16 cellular contexts compared by ENCODE assay signal in genomic region chr3:4580346-4581019, GRCh38.
DNase-seq lines count a peak whose midpoint lies in the region; ATAC-seq, FAIRE-seq and TF ChIP-seq lines count a peak whose summit lies in the region.
"Had no signal": no experiment of that assay in that cellular context is flagged by ENCODE, and none has a peak within 500 bp of the region (broad histone marks: within the 10 kb centered on the region; RNA-seq: fewer than 3 reads in every experiment).

No MANE protein-coding gene starts in this region.

- CTCF ChIA-PET in K562 (lab: Yijun Ruan, JAX; ENCODE audit: low intra/inter-chr PET ratio), result no interaction called here

- H3K27me3 ChIP-seq in H9 (ENCODE audit: insufficient read depth, low read length) (no peaks in the 10 kb centered on the region), K562 (ENCODE audit: control insufficient read depth in 2 of 2, insufficient read depth in 2 of 2, low read length in 2 of 2) (no peaks in the 10 kb centered on the region; a peak in 1 of 5 replicates), Peyer's patch (no peaks in the 10 kb centered on the region)

- no peak overlapping the region for H4K5ac ChIP-seq in H9 (ENCODE audit: insufficient read length, low read depth, low read length)

- no peak overlapping the region for H3K56ac ChIP-seq in H9 (ENCODE audit: insufficient read length, low read depth, low read length)

- H3K18ac ChIP-seq in H9 (ENCODE audit: insufficient read length, low read depth, low read length), result no peak overlapping the region

- H3K14ac ChIP-seq in H9 (ENCODE audit: insufficient read depth, low read length), result no peak overlapping the region

- no peak overlapping the region for H2BK120ac ChIP-seq in H9 (ENCODE audit: low read depth, low read length, poor library complexity, severe bottlenecking)

- H3K9me1 ChIP-seq in K562 (ENCODE audit: control insufficient read depth, insufficient read depth, low read length), result no peaks in the 10 kb centered on the region

- peak; percentile 69 for DNase-seq in H9
- no peak for DNase-seq in K562 (ENCODE audit: extremely low read depth in 1 of 4, low spot score in 3 of 4)
- peak; percentile 47 for DNase-seq in left ventricle myocardium superior
- DNase-seq in activated T-cell treated with anti-CD3 and anti-CD28 coated beads for 4 hours, result no peak
- no peak for DNase-seq in Peyer's patch
- DNase-seq in effector CD8-positive, alpha-beta T cell (lab: John Stamatoyannopoulos, UW), result no peak
- DNase-seq: activated gamma-delta T cell; Calu3; NCI-H187 treated with DMSO at 0.1 percent for 48 hours; NCI-H524; stimulated activated naive CD8-positive, alpha-beta T cell treated with anti-CD3 and anti-CD28 coated beads, Interleukin-15, amount 100 ng/mL, for 72 hours; T-helper 9 cell had no signal

- H2BK20ac ChIP-seq in H9 (ENCODE audit: low read depth, low read length, poor library complexity, severe bottlenecking), result no peak overlapping the region

- TF ChIP-seq EP300 in K562 (IDR thresholded peaks at IDR 0.05; ENCODE audit: low read length), result no peak

- FAIRE-seq in K562 (lab: Jason Lieb, UNC), result no peak
- FAIRE-seq: GM12878 had no signal

- peaks cover 26 to 31% of the 10 kb centered on the region in 2 experiments for H3K4me1 Mint-ChIP-seq in H9
- H3K4me1 Mint-ChIP-seq in stimulated activated memory B cell treated with anti-CD40 and anti-IgM and Interleukin-4, amounts not matched to agents 10 μg/mL and 1 μg/mL and 100 μg/mL, for 72 hours, result peaks cover 71% of the 10 kb centered on the region

- no peak overlapping the region for H2BK15ac ChIP-seq in H9 (ENCODE audit: low read depth, low read length)

- H3K4me2 ChIP-seq in H9 (ENCODE audit: insufficient read depth, insufficient read length, low read length) (no peak overlapping the region), K562 (ENCODE audit: insufficient read depth, low read length) (no peak overlapping the region)

- H2BK12ac ChIP-seq in H9 (ENCODE audit: insufficient read length, low read depth, low read length), result no peak overlapping the region

- H2BK5ac ChIP-seq in H9 (ENCODE audit: insufficient read length, low read length), result no peak overlapping the region

- H3K23ac ChIP-seq in H9 (ENCODE audit: insufficient read length, low read depth, low read length), result no peak overlapping the region

- no peaks in the 10 kb centered on the region for H3K9me3 ChIP-seq in H9 (ENCODE audit: control insufficient read depth, low read depth, low read length)
- H3K9me3 ChIP-seq in K562 (replicated peaks; ENCODE audit: control insufficient read depth, insufficient read depth, low read depth, low read length), result no peaks in the 10 kb centered on the region
- no peaks in the 10 kb centered on the region for H3K9me3 ChIP-seq in Peyer's patch

- POLR2A ChIA-PET in K562 (lab: Yijun Ruan, JAX), result interaction anchor here (1.1 kb wide), 1 partner anchor 9 kb away, joined by 3 read pairs; no protein-coding TSS in a partner anchor

- ATAC-seq in K562 (peak; percentile 39), left ventricle myocardium superior (peak; percentile 80), GM19397 (IDR thresholded peaks at IDR 0.05; ENCODE audit: unreplicated experiment) (no peak)
- ATAC-seq in stimulated activated memory B cell treated with anti-CD40 and anti-IgM and Interleukin-4, amounts not matched to agents 10 μg/mL and 1 μg/mL and 100 μg/mL, for 72 hours, result no peak
- ATAC-seq: stimulated activated naive CD8-positive, alpha-beta T cell treated with anti-CD3 and anti-CD28 coated beads, Interleukin-15, amount 100 ng/mL, for 72 hours had no signal

- no peaks in the 10 kb centered on the region for H3K23me2 ChIP-seq in H9 (ENCODE audit: insufficient read length, low read depth, low read length, poor library complexity, severe bottlenecking)

- H3K27ac ChIP-seq in H9 (ENCODE audit: insufficient read length, low read depth, low read length) (no peak overlapping the region), K562 (ENCODE audit: extremely low read depth, low read depth, low read length) (no peak overlapping the region), Peyer's patch (peak overlapping the region in 1 of 4 donors; percentile 71)

- H3K9ac ChIP-seq in H9 (ENCODE audit: extremely low read depth, insufficient read length, low read length) (no peak overlapping the region), K562 (ENCODE audit: insufficient read depth in 1 of 2, low read depth in 2 of 2, low read length in 2 of 2) (no peak overlapping the region; a peak in 1 of 4 replicates)

- H3K79me1 ChIP-seq in H9 (ENCODE audit: insufficient read depth, low read depth, low read length, poor library complexity, severe bottlenecking), result no peaks in the 10 kb centered on the region

- H3K27ac Mint-ChIP-seq in H9, result peak overlapping the region in 2 of 3 experiments; percentile 25 to 44; a peak in 3 of 7 replicates
- peak overlapping the region; percentile 36 for H3K27ac Mint-ChIP-seq in stimulated activated memory B cell treated with anti-CD40 and anti-IgM and Interleukin-4, amounts not matched to agents 10 μg/mL and 1 μg/mL and 100 μg/mL, for 72 hours
- H3K27ac Mint-ChIP-seq: stimulated activated naive CD8-positive, alpha-beta T cell treated with anti-CD3 and anti-CD28 coated beads, Interleukin-15, amount 100 ng/mL, for 72 hours had no signal

- H2AK5ac ChIP-seq in H9 (ENCODE audit: insufficient read length, low read length), result no peak overlapping the region

- no peak overlapping the region for H4K91ac ChIP-seq in H9 (ENCODE audit: insufficient read length, low read depth, low read length)

- H3K36me3 ChIP-seq in K562 (ENCODE audit: control insufficient read depth, insufficient read depth, low read length) (no peaks in the 10 kb centered on the region), Peyer's patch (no peaks in the 10 kb centered on the region)

- in situ Hi-C loops in K562 (cut with MboI), result no loop called here

- TF ChIP-seq CTCF in H9 (conservative IDR thresholded peaks at IDR 0.05) (peak; percentile 19; the same call in 2 of the 3 replicates), K562 (IDR thresholded peaks at IDR 0.05 in 2 of 3, conservative IDR thresholded peaks at IDR 0.05 in 1 of 3; ENCODE audit: insufficient read depth in 2 of 3, low read depth in 1 of 3, low read length in 3 of 3) (no peak), Peyer's patch (IDR thresholded peaks at IDR 0.05) (no peak)

- H3K4me3 ChIP-seq in K562 (no peak overlapping the region), Peyer's patch (no peak overlapping the region)
- H3K4me3 ChIP-seq: GM12878 had no signal

- no peaks in the 10 kb centered on the region for H3K36me3 Mint-ChIP-seq in H9 (ENCODE audit: insufficient read depth in 1 of 3, low read depth in 3 of 3)
- H3K36me3 Mint-ChIP-seq in stimulated activated memory B cell treated with anti-CD40 and anti-IgM and Interleukin-4, amounts not matched to agents 10 μg/mL and 1 μg/mL and 100 μg/mL, for 72 hours, result peaks cover 5% of the 10 kb centered on the region
- H3K36me3 Mint-ChIP-seq: brain had no signal

- TF ChIP-seq RAD21 in K562 (CRISPR knock-in tag; conservative IDR thresholded peaks at IDR 0.05 in 1 of 2, IDR thresholded peaks at IDR 0.05 in 1 of 2), result no peak

- H4K20me1 ChIP-seq in H9 (ENCODE audit: control insufficient read depth, insufficient read depth, insufficient read length) (no peaks in the 10 kb centered on the region), K562 (replicated peaks; ENCODE audit: control insufficient read depth, insufficient read depth, low read length) (peaks cover 4% of the 10 kb centered on the region)

- H2AFZ ChIP-seq in H9 (ENCODE audit: low read length) (no peak overlapping the region), K562 (ENCODE audit: low read depth, low read length) (no peak overlapping the region)

- H3K79me2 ChIP-seq in H9 (ENCODE audit: insufficient read depth, low read length), result 0 out of 2 replicates have a peak, but pooled peaks cover 2% of the 10 kb centered on the region
- H3K79me2 ChIP-seq in K562 (ENCODE audit: control insufficient read depth, insufficient read depth, low read length), result no peaks in the 10 kb centered on the region

- intact Hi-C loops in K562 (cut with micrococcal nuclease) (loop anchor here (5.0 kb wide), 1 partner anchor 163 kb away; no protein-coding TSS in a partner anchor), left ventricle myocardium superior (cut with micrococcal nuclease) (no loop called here)

- no peak overlapping the region for H3K4me3 Mint-ChIP-seq in H9
- no peak overlapping the region for H3K4me3 Mint-ChIP-seq in stimulated activated memory B cell treated with anti-CD40 and anti-IgM and Interleukin-4, amounts not matched to agents 10 μg/mL and 1 μg/mL and 100 μg/mL, for 72 hours
- H3K4me3 Mint-ChIP-seq: brain; stimulated activated naive CD8-positive, alpha-beta T cell treated with anti-CD3 and anti-CD28 coated beads, Interleukin-15, amount 100 ng/mL, for 72 hours had no signal

- no peak overlapping the region for H3K4ac ChIP-seq in H9 (ENCODE audit: low read depth, low read length)

- WGBS in H9 (ENCODE audit: extremely low coverage, insufficient read length, low lambda C conversion rate), result no CpG with 5 or more reads among the region's 11 CpGs
- WGBS in K562 (ENCODE audit: insufficient coverage, low coverage, missing lambda C conversion rate), result 56% methylated on average over 11 of the region's 11 CpGs

- H3K9me3 Mint-ChIP-seq in H9, result no peaks in the 10 kb centered on the region
- H3K9me3 Mint-ChIP-seq in stimulated activated memory B cell treated with anti-CD40 and anti-IgM and Interleukin-4, amounts not matched to agents 10 μg/mL and 1 μg/mL and 100 μg/mL, for 72 hours, result no peaks in the 10 kb centered on the region
- H3K9me3 Mint-ChIP-seq: stimulated activated naive CD8-positive, alpha-beta T cell treated with anti-CD3 and anti-CD28 coated beads, Interleukin-15, amount 100 ng/mL, for 72 hours had no signal

- H3K4me1 ChIP-seq in H9 (ENCODE audit: insufficient read depth, low read length), result peaks cover 8% of the 10 kb centered on the region; the same call in 1 of the 2 replicates
- peaks cover 0 to 8% of the 10 kb centered on the region in 2 experiments; a peak in 2 of 5 replicates for H3K4me1 ChIP-seq in K562 (replicated peaks in 1 of 2; ENCODE audit: control insufficient read depth in 2 of 2, insufficient read depth in 2 of 2, low read length in 2 of 2)
- H3K4me1 ChIP-seq in Peyer's patch, result peaks cover 0 to 4% (median 0%) of the 10 kb centered on the region in 4 donors

- TF ChIP-seq POLR2A in K562 (conservative IDR thresholded peaks at IDR 0.05) (no peak), Peyer's patch (IDR thresholded peaks at IDR 0.05) (no peak)

- H4K8ac ChIP-seq in H9 (replicated peaks; ENCODE audit: insufficient read length, low read depth, low read length), result no peak overlapping the region

- H3T11ph ChIP-seq in H9 (ENCODE audit: low read length), result no peak overlapping the region

- no peaks in the 10 kb centered on the region for H3K27me3 Mint-ChIP-seq in H9 (ENCODE audit: low read depth)
- no peaks in the 10 kb centered on the region for H3K27me3 Mint-ChIP-seq in stimulated activated memory B cell treated with anti-CD40 and anti-IgM and Interleukin-4, amounts not matched to agents 10 μg/mL and 1 μg/mL and 100 μg/mL, for 72 hours
- H3K27me3 Mint-ChIP-seq: stimulated activated naive CD8-positive, alpha-beta T cell treated with anti-CD3 and anti-CD28 coated beads, Interleukin-15, amount 100 ng/mL, for 72 hours had no signal

- BruUV-seq in K562 (replicated peaks; lab: Mats Ljungman, UMichigan), result no TSS peak

TF ChIP-seq in K562, 482 proteins besides CTCF, POLR2A, EP300 and RAD21 (continues in another document):
- TF ChIP-seq XRCC3 (IDR thresholded peaks at IDR 0.05) (no peak), MAFG (tag; conservative IDR thresholded peaks at IDR 0.05) (peak; percentile 77), ZNF316 (IDR thresholded peaks at IDR 0.05) (peak; percentile 79)

Comparison
In these comparisons a context has a peak if more than half of its experiments do, and no peak if none do; other contexts are left out.
1. DNase-seq: peak in H9 (single experiment) and left ventricle myocardium superior (single experiment); none in K562 (0 of 4), activated T-cell treated with anti-CD3 and anti-CD28 coated beads for 4 hours (single experiment), Peyer's patch (0 of 3) and effector CD8-positive, alpha-beta T cell (single experiment).
2. ATAC-seq: peak in K562 (single experiment) and left ventricle myocardium superior (single experiment); none in stimulated activated memory B cell treated with anti-CD40 and anti-IgM and Interleukin-4, amounts not matched to agents 10 μg/mL and 1 μg/mL and 100 μg/mL, for 72 hours (single experiment) and GM19397 (single experiment).